ENCODE assay signal across 1 cellular context in genomic region chrX:41412261-41413167, GRCh38.
TF ChIP-seq lines count a peak whose summit lies in the region.

No MANE protein-coding gene starts in this region.

TF ChIP-seq in K562, 482 proteins besides CTCF, POLR2A, EP300 and RAD21:
- TF ChIP-seq MBD1 (CRISPR knock-in tag; IDR thresholded peaks at IDR 0.05) (no peak), NFIX (CRISPR knock-in tag; IDR thresholded peaks at IDR 0.05; ENCODE audit: low read depth) (peak; percentile 48; the same call in 1 of the 2 replicates), COPS2 (conservative IDR thresholded peaks at IDR 0.05) (no peak), NFIC (IDR thresholded peaks at IDR 0.05) (peak; percentile 91)
